ENCODE assay signal across 16 cellular contexts in genomic region chr15:92608866-92609700, GRCh38. TPM values are rescaled to one million over a fixed set of nuclear protein-coding genes. Genes with fewer than 3 reads are reported as not detected.
A peak's percentile ranks its signal among the peaks of the same experiment; 100 is the strongest.
DNase-seq lines count a peak whose midpoint lies in the region; ATAC-seq and TF ChIP-seq lines count a peak whose summit lies in the region.
"Had no signal": no experiment of that assay in that cellular context is flagged by ENCODE, and none has a peak within 500 bp of the region (broad histone marks: within the 10 kb centered on the region; RNA-seq: fewer than 3 reads in every experiment).

No MANE protein-coding gene starts in this region.

- DNase-seq in cardiac septum (ENCODE audit: low spot score) (peak; percentile 67), left ventricle myocardium inferior (no peak), islet precursor cell (peak; percentile 43), sciatic nerve (ENCODE audit: low spot score) (peak; percentile 45), activated gamma-delta T cell (lab: John Stamatoyannopoulos, UW) (no peak), spleen (no peak)
- DNase-seq in effector CD8-positive, alpha-beta T cell (lab: John Stamatoyannopoulos, UW): no peak
- DNase-seq: 8988T; AML-193; CD8-positive, alpha-beta memory T cell; GM23248; H7 had no signal

- intact Hi-C loops in cardiac septum (cut with DNase I): no loop called here
- intact Hi-C loops in left ventricle myocardium inferior (cut with micrococcal nuclease): no loop called here
- intact Hi-C loops in sciatic nerve (cut with DNase I): no loop called here
- intact Hi-C loops in spleen (cut with DNase I; ENCODE audit: low total_unique reads): no loop called here

- H3K36me3 ChIP-seq in left ventricle myocardium inferior (no peaks in the 10 kb centered on the region), spleen (no peaks in the 10 kb centered on the region)
- H3K36me3 ChIP-seq: BLaER1 had no signal

- H3K4me1 ChIP-seq in left ventricle myocardium inferior (no peaks in the 10 kb centered on the region), spleen (no peaks in the 10 kb centered on the region)
- H3K4me1 ChIP-seq: BLaER1, Caco-2 had no signal

- H3K9me3 ChIP-seq in left ventricle myocardium inferior (replicated peaks) (no peaks in the 10 kb centered on the region), spleen (no peaks in the 10 kb centered on the region)
- H3K9me3 ChIP-seq: Caco-2 had no signal

- 85 to 88% (median 86%) methylated on average over 15 to 20 of the region's 20 CpGs for WGBS in spleen, 5 donors

- H3K27ac ChIP-seq in left ventricle myocardium inferior (replicated peaks): no peak overlapping the region
- H3K27ac ChIP-seq in spleen: no peak overlapping the region
- H3K27ac ChIP-seq: BLaER1, GM23248 had no signal

- H3K27me3 ChIP-seq in left ventricle myocardium inferior (ENCODE audit: low read depth) (no peaks in the 10 kb centered on the region), spleen (replicated peaks in 1 of 7) (no peaks in the 10 kb centered on the region)
- H3K27me3 ChIP-seq: BLaER1 had no signal

- H3K4me3 ChIP-seq in left ventricle myocardium inferior (no peak overlapping the region), spleen (no peak overlapping the region)
- H3K4me3 ChIP-seq: BLaER1, GM23248 had no signal

- TF ChIP-seq POLR2A in spleen (IDR thresholded peaks at IDR 0.05): no peak

- TF ChIP-seq CTCF in left ventricle myocardium inferior (IDR thresholded peaks at IDR 0.05; ENCODE audit: borderline replicate concordance): no peak
- TF ChIP-seq CTCF in spleen (IDR thresholded peaks at IDR 0.05 in 8 of 11, conservative IDR thresholded peaks at IDR 0.05 in 3 of 11): no peak

- ATAC-seq in sciatic nerve (no peak), HG02970 (IDR thresholded peaks at IDR 0.05; ENCODE audit: low FRiP score, unreplicated experiment) (no peak)
- ATAC-seq: HepG2 had no signal

RNA-seq across cellular contexts. Expression of gene FAM174B, which starts 46.5 kb away (rescaled TPM):
- total RNA-seq in cardiac septum (6.5 TPM), left ventricle myocardium inferior (17.1 TPM), sciatic nerve (17.5 TPM), spleen (10 to 100 TPM in 4 of 7 donors, 1 to 10 TPM in 3; 7.4 to 17.9 (median 11.2) TPM)
- 1 to 10 TPM; 2.1 to 4.8 (median 3.9) TPM for polyA plus RNA-seq in spleen

Comparison
In these comparisons a context has a peak if more than half of its experiments do, and no peak if none do; other contexts are left out.
1. DNase-seq: peak in cardiac septum (single experiment), islet precursor cell (single experiment) and sciatic nerve (single experiment); none in left ventricle myocardium inferior (single experiment), activated gamma-delta T cell (single experiment), effector CD8-positive, alpha-beta T cell (single experiment) and spleen (single experiment).